ENCODE assay signal across 1 cellular context in the genomic region with DNA sequence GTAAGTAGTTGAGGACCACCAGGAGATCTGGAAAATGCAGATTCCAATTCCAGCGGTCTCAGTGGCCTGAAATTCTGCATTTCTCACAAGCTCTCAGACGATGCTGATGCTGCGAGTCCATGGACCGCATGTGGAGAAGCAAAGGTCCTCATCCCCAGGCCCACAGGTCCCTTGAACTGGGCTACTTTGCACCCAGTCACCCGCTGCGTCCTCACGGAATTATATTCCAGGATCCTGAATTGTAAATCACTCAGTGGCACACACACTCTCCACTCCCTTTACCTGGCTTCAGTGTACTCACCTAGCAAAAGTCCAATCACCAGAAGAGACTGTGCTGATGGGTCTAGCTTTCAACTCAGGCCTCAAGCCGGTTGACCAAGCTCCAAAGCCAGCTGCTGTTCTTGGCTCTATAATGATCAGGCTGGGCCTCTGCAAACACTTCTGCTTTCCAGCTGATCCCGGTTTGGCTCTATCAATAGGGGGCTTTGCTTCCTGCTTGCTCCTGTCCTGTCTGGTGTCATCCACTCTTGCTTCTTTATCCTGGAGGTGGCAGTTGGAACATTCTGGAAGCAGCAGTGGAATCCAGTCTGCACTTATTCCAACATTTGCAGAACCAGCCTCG.
TF ChIP-seq lines count a peak whose summit lies in the region.

No MANE protein-coding gene starts in this region.

TF ChIP-seq in GM23338, 12 proteins besides CTCF, POLR2A, EP300 and RAD21 (continued from another document):
- TF ChIP-seq, protein P1, sequence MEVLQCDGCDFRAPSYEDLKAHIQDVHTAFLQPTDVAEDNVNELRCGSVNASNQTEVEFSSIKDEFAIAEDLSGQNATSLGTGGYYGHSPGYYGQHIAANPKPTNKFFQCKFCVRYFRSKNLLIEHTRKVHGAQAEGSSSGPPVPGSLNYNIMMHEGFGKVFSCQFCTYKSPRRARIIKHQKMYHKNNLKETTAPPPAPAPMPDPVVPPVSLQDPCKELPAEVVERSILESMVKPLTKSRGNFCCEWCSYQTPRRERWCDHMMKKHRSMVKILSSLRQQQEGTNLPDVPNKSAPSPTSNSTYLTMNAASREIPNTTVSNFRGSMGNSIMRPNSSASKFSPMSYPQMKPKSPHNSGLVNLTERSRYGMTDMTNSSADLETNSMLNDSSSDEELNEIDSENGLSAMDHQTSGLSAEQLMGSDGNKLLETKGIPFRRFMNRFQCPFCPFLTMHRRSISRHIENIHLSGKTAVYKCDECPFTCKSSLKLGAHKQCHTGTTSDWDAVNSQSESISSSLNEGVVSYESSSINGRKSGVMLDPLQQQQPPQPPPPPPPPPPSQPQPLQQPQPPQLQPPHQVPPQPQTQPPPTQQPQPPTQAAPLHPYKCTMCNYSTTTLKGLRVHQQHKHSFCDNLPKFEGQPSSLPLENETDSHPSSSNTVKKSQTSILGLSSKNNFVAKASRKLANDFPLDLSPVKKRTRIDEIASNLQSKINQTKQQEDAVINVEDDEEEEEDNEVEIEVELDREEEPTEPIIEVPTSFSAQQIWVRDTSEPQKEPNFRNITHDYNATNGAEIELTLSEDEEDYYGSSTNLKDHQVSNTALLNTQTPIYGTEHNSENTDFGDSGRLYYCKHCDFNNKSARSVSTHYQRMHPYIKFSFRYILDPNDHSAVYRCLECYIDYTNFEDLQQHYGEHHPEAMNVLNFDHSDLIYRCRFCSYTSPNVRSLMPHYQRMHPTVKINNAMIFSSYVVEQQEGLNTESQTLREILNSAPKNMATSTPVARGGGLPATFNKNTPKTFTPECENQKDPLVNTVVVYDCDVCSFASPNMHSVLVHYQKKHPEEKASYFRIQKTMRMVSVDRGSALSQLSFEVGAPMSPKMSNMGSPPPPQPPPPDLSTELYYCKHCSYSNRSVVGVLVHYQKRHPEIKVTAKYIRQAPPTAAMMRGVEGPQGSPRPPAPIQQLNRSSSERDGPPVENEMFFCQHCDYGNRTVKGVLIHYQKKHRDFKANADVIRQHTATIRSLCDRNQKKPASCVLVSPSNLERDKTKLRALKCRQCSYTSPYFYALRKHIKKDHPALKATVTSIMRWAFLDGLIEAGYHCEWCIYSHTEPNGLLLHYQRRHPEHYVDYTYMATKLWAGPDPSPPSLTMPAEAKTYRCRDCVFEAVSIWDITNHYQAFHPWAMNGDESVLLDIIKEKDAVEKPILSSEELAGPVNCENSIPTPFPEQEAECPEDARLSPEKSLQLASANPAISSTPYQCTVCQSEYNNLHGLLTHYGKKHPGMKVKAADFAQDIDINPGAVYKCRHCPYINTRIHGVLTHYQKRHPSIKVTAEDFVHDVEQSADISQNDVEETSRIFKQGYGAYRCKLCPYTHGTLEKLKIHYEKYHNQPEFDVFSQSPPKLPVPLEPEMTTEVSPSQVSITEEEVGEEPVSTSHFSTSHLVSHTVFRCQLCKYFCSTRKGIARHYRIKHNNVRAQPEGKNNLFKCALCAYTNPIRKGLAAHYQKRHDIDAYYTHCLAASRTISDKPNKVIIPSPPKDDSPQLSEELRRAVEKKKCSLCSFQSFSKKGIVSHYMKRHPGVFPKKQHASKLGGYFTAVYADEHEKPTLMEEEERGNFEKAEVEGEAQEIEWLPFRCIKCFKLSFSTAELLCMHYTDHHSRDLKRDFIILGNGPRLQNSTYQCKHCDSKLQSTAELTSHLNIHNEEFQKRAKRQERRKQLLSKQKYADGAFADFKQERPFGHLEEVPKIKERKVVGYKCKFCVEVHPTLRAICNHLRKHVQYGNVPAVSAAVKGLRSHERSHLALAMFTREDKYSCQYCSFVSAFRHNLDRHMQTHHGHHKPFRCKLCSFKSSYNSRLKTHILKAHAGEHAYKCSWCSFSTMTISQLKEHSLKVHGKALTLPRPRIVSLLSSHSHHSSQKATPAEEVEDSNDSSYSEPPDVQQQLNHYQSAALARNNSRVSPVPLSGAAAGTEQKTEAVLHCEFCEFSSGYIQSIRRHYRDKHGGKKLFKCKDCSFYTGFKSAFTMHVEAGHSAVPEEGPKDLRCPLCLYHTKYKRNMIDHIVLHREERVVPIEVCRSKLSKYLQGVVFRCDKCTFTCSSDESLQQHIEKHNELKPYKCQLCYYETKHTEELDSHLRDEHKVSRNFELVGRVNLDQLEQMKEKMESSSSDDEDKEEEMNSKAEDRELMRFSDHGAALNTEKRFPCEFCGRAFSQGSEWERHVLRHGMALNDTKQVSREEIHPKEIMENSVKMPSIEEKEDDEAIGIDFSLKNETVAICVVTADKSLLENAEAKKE (CRISPR knock-in tag; IDR thresholded peaks at IDR 0.05), result no peak
- TF ChIP-seq EZH2 (IDR thresholded peaks at IDR 0.05; ENCODE audit: low read depth, unreplicated experiment), result no peak
- no peak for TF ChIP-seq STAT1 (IDR thresholded peaks at IDR 0.05; ENCODE audit: unreplicated experiment)
- no peak for TF ChIP-seq ZNF331 (CRISPR knock-in tag; IDR thresholded peaks at IDR 0.05; ENCODE audit: low read depth)
- TF ChIP-seq NANOG (IDR thresholded peaks at IDR 0.05; ENCODE audit: borderline replicate concordance), result no peak
- TF ChIP-seq JUNB (IDR thresholded peaks at IDR 0.05; ENCODE audit: unreplicated experiment), result no peak
- TF ChIP-seq EZH2phosphoT487 (IDR thresholded peaks at IDR 0.05; ENCODE audit: unreplicated experiment), result no peak
- no peak for TF ChIP-seq POLR2AphosphoS5 (IDR thresholded peaks at IDR 0.05; ENCODE audit: low read depth)
- no peak for TF ChIP-seq ZNF114 (CRISPR knock-in tag; IDR thresholded peaks at IDR 0.05)
- TF ChIP-seq, protein P2, sequence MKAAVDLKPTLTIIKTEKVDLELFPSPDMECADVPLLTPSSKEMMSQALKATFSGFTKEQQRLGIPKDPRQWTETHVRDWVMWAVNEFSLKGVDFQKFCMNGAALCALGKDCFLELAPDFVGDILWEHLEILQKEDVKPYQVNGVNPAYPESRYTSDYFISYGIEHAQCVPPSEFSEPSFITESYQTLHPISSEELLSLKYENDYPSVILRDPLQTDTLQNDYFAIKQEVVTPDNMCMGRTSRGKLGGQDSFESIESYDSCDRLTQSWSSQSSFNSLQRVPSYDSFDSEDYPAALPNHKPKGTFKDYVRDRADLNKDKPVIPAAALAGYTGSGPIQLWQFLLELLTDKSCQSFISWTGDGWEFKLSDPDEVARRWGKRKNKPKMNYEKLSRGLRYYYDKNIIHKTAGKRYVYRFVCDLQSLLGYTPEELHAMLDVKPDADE (IDR thresholded peaks at IDR 0.05), result no peak
TF ChIP-seq in GM23338: peak in this region for 0.
